ENCODE assay signal across 16 cellular contexts in genomic region chr14:68487805-68488590, GRCh38.
A peak's percentile ranks its signal among the peaks of the same experiment; 100 is the strongest.
DNase-seq lines count a peak whose midpoint lies in the region; ATAC-seq, FAIRE-seq and TF ChIP-seq lines count a peak whose summit lies in the region.
"Had no signal": no experiment of that assay in that cellular context is flagged by ENCODE, and none has a peak within 500 bp of the region (broad histone marks: within the 10 kb centered on the region; RNA-seq: fewer than 3 reads in every experiment).

No MANE protein-coding gene starts in this region.

- CTCF ChIA-PET in IMR-90 (lab: Yijun Ruan, JAX), result no interaction called here
- CTCF ChIA-PET in K562 (lab: Yijun Ruan, JAX; ENCODE audit: low intra/inter-chr PET ratio), result no interaction called here

- H2AK5ac ChIP-seq in IMR-90 (ENCODE audit: low read depth, low read length), result no peak overlapping the region

- H2BK20ac ChIP-seq in IMR-90 (ENCODE audit: low read depth, low read length), result no peak overlapping the region

- H3K4me3 ChIP-seq in IMR-90 (ENCODE audit: insufficient read depth, low read depth, low read length), result no peak overlapping the region
- H3K4me3 ChIP-seq in K562, result no peak overlapping the region
- no peak overlapping the region for H3K4me3 ChIP-seq in neural progenitor cell
- H3K4me3 ChIP-seq: cardiac muscle cell, right atrium auricular region had no signal

- in situ Hi-C loops in Caki2 (cut with HindIII; ENCODE audit: low pct_unique_long_range_greater_than_20kb, low sequenced_read_pairs), result no loop called here
- in situ Hi-C loops in IMR-90 (cut with MboI; ENCODE audit: low sequenced_read_pairs), result no loop called here
- in situ Hi-C loops in K562 (cut with MboI), result no loop called here

- peak; percentile 45 for DNase-seq in Caki2 (ENCODE audit: low read depth)
- peak; percentile 56 for DNase-seq in IMR-90
- peak in 2 of 4 experiments; percentile 25 to 30 for DNase-seq in K562 (ENCODE audit: extremely low read depth in 1 of 4, low spot score in 3 of 4)
- peak; percentile 51 for DNase-seq in neural progenitor cell (ENCODE audit: low spot score)
- no peak for DNase-seq in Kasumi-1 (lab: John Stamatoyannopoulos, UW)
- DNase-seq: GF-D8; left cardiac atrium; NCI-H1048; NCI-H345; stimulated activated naive CD8-positive, alpha-beta T cell treated with anti-CD3 and anti-CD28 coated beads, Interleukin-15, Interleukin-2, amounts not matched to agents 100 U/mL and 50 U/mL, for 24 hours had no signal

- no peak overlapping the region for H2AFZ ChIP-seq in IMR-90 (replicated peaks; ENCODE audit: low read length, poor library complexity)
- H2AFZ ChIP-seq in K562 (ENCODE audit: low read depth, low read length), result peak overlapping the region; percentile 32; the same call in 1 of the 2 replicates
- H2AFZ ChIP-seq in neural progenitor cell (replicated peaks), result no peak overlapping the region

- no peak for TF ChIP-seq EP300 in K562 (IDR thresholded peaks at IDR 0.05; ENCODE audit: low read length)

- H3K18ac ChIP-seq in IMR-90 (ENCODE audit: low read depth, low read length), result 0 out of 2 replicates have a peak overlapping the region, but pooled peaks have one; percentile 13

- dilution Hi-C loops in IMR-90 (cut with HindIII; ENCODE audit: low sequenced_read_pairs, unreplicated experiment), result no loop called here

- no peak overlapping the region for H3K27ac Mint-ChIP-seq in neural progenitor cell
- H3K27ac Mint-ChIP-seq: CD14-positive monocyte had no signal

- no peaks in the 10 kb centered on the region for H3K27me3 Mint-ChIP-seq in neural progenitor cell (ENCODE audit: insufficient read depth, low read depth)

- H3K36me3 ChIP-seq in IMR-90 (ENCODE audit: control insufficient read depth, insufficient read depth, low read length), result no peaks in the 10 kb centered on the region
- no peaks in the 10 kb centered on the region for H3K36me3 ChIP-seq in K562 (ENCODE audit: control insufficient read depth, insufficient read depth, low read length)
- H3K36me3 ChIP-seq in neural progenitor cell, result no peaks in the 10 kb centered on the region
- H3K36me3 ChIP-seq: cardiac muscle cell, right atrium auricular region had no signal

- POLR2A ChIA-PET in IMR-90 (lab: Charles Lee; ENCODE audit: unreplicated experiment), result no interaction called here
- POLR2A ChIA-PET in K562 (lab: Yijun Ruan, JAX), result no interaction called here

- peak overlapping the region in 1 of 2 experiments; percentile 1; a peak in 1 of 4 replicates for H4K8ac ChIP-seq in IMR-90 (ENCODE audit: low read depth in 2 of 2, low read length in 2 of 2)

- H3K4me2 ChIP-seq in IMR-90 (ENCODE audit: low read depth, low read length) (no peak overlapping the region), K562 (ENCODE audit: insufficient read depth, low read length) (no peak overlapping the region), neural progenitor cell (no peak overlapping the region)

- H3K79me1 ChIP-seq in IMR-90 (ENCODE audit: low read depth in 1 of 2, low read length in 2 of 2), result no peaks in the 10 kb centered on the region

- H3F3A ChIP-seq in neural progenitor cell (ENCODE audit: low read depth), result peaks cover 12% of the 10 kb centered on the region

- no peak overlapping the region for H3K23ac ChIP-seq in IMR-90 (ENCODE audit: low read depth, low read length)

- TF ChIP-seq CTCF in IMR-90 (conservative IDR thresholded peaks at IDR 0.05; ENCODE audit: low read depth, low read length) (no peak), K562 (IDR thresholded peaks at IDR 0.05 in 2 of 3, conservative IDR thresholded peaks at IDR 0.05 in 1 of 3; ENCODE audit: insufficient read depth in 2 of 3, low read depth in 1 of 3, low read length in 3 of 3) (no peak), neural progenitor cell (IDR thresholded peaks at IDR 0.05) (no peak)

- no peak overlapping the region for H2BK15ac ChIP-seq in IMR-90 (ENCODE audit: low read depth, low read length)

- no CpG with 5 or more reads among the region's 3 CpGs for WGBS in IMR-90 (ENCODE audit: extremely low coverage in 2 of 2, insufficient read length in 1 of 2), 2 experiments
- 49% methylated on average over 3 of the region's 3 CpGs for WGBS in K562 (ENCODE audit: insufficient coverage, low coverage, missing lambda C conversion rate)

- no peak overlapping the region for H2AK9ac ChIP-seq in IMR-90 (replicated peaks; ENCODE audit: low read depth, low read length, poor library complexity)

- H3K4me1 Mint-ChIP-seq in neural progenitor cell, result peaks cover 49% of the 10 kb centered on the region
- H3K4me1 Mint-ChIP-seq: CD14-positive monocyte had no signal

- no peak overlapping the region; the same call in 1 of the 2 replicates for H4K5ac ChIP-seq in IMR-90 (ENCODE audit: low read depth, low read length)

- H3K9ac ChIP-seq in IMR-90 (ENCODE audit: low read depth, low read length) (no peak overlapping the region), K562 (ENCODE audit: insufficient read depth in 1 of 2, low read depth in 2 of 2, low read length in 2 of 2) (no peak overlapping the region), neural progenitor cell (no peak overlapping the region)

- no peak for TF ChIP-seq POLR2A in IMR-90 (IDR thresholded peaks at IDR 0.05; ENCODE audit: low read depth, low read length)
- TF ChIP-seq POLR2A in K562 (conservative IDR thresholded peaks at IDR 0.05), result no peak

- peak overlapping the region; percentile 10; the same call in 1 of the 2 replicates for H2BK120ac ChIP-seq in IMR-90 (ENCODE audit: low read depth, low read length)

- H2BK5ac ChIP-seq in IMR-90 (ENCODE audit: low read depth, low read length, poor library complexity, severe bottlenecking), result peak overlapping the region; percentile 39

- H3K9me1 ChIP-seq in IMR-90 (ENCODE audit: insufficient read depth, low read length) (0 out of 2 replicates have a peak, but pooled peaks cover 3% of the 10 kb centered on the region), K562 (ENCODE audit: control insufficient read depth, insufficient read depth, low read length) (no peaks in the 10 kb centered on the region)

- H3K36me3 Mint-ChIP-seq in neural progenitor cell, result peaks cover 13% of the 10 kb centered on the region
- H3K36me3 Mint-ChIP-seq: CD14-positive monocyte had no signal

- H3K9me3 ChIP-seq in IMR-90 (ENCODE audit: control insufficient read depth, insufficient read depth, low read length) (no peaks in the 10 kb centered on the region), K562 (replicated peaks; ENCODE audit: control insufficient read depth, insufficient read depth, low read depth, low read length) (no peaks in the 10 kb centered on the region; the same call in 1 of the 2 replicates), neural progenitor cell (ENCODE audit: low read depth) (no peaks in the 10 kb centered on the region)
- H3K9me3 ChIP-seq: right atrium auricular region had no signal

- no peak for ATAC-seq in IMR-90 (ENCODE audit: low read depth)
- ATAC-seq in K562, result no peak
- ATAC-seq in GM19395 (IDR thresholded peaks at IDR 0.05; ENCODE audit: unreplicated experiment), result no peak
- no peak for ATAC-seq in HG02610 (IDR thresholded peaks at IDR 0.05; ENCODE audit: unreplicated experiment)
- no peak for ATAC-seq in GM19023 (IDR thresholded peaks at IDR 0.05; ENCODE audit: unreplicated experiment)
- ATAC-seq: left cardiac atrium; stimulated activated naive CD8-positive, alpha-beta T cell treated with anti-CD3 and anti-CD28 coated beads, Interleukin-15, Interleukin-2, amounts not matched to agents 100 U/mL and 50 U/mL, for 24 hours had no signal

- H3K27me3 ChIP-seq in IMR-90 (ENCODE audit: control insufficient read depth, insufficient read depth, low read length) (no peaks in the 10 kb centered on the region), K562 (ENCODE audit: control insufficient read depth in 2 of 2, insufficient read depth in 2 of 2, low read length in 2 of 2) (no peaks in the 10 kb centered on the region), neural progenitor cell (no peaks in the 10 kb centered on the region)
- H3K27me3 ChIP-seq: cardiac muscle cell, right atrium auricular region had no signal

- peak overlapping the region; percentile 39; the same call in 1 of the 2 replicates for H3K4ac ChIP-seq in IMR-90 (ENCODE audit: low read depth, low read length)

- H3K27ac ChIP-seq in IMR-90 (ENCODE audit: insufficient read depth, low read length), result no peak overlapping the region
- 0 out of 3 replicates have a peak overlapping the region, but pooled peaks have one; percentile 38 for H3K27ac ChIP-seq in K562 (ENCODE audit: extremely low read depth, low read depth, low read length)
- no peak overlapping the region for H3K27ac ChIP-seq in neural progenitor cell
- H3K27ac ChIP-seq: cardiac muscle cell, right atrium auricular region had no signal

- no peaks in the 10 kb centered on the region for H3K79me2 ChIP-seq in K562 (ENCODE audit: control insufficient read depth, insufficient read depth, low read length)
- H3K79me2 ChIP-seq in neural progenitor cell (ENCODE audit: low read depth), result no peaks in the 10 kb centered on the region

- no peaks in the 10 kb centered on the region for H3K9me3 Mint-ChIP-seq in neural progenitor cell

- no peak overlapping the region for H3K56ac ChIP-seq in IMR-90 (ENCODE audit: extremely low read depth, insufficient read depth, low read length)

- BruUV-seq in IMR-90 (replicated peaks; lab: Mats Ljungman, UMichigan) (no TSS peak), K562 (replicated peaks; lab: Mats Ljungman, UMichigan) (no TSS peak)

- H3K14ac ChIP-seq in IMR-90 (replicated peaks; ENCODE audit: low read depth, low read length), result no peak overlapping the region; the same call in 1 of the 2 replicates

- H3K4me3 Mint-ChIP-seq in neural progenitor cell, result no peak overlapping the region
- H3K4me3 Mint-ChIP-seq: CD14-positive monocyte had no signal

- H4K91ac ChIP-seq in IMR-90 (ENCODE audit: insufficient read depth, low read depth, low read length), result no peak overlapping the region

- 0 out of 2 replicates have a peak, but pooled peaks cover 2% of the 10 kb centered on the region for H3K4me1 ChIP-seq in IMR-90 (ENCODE audit: control insufficient read depth, insufficient read depth, low read length)
- peaks cover 0 to 46% of the 10 kb centered on the region in 2 experiments; a peak in 3 of 5 replicates for H3K4me1 ChIP-seq in K562 (replicated peaks in 1 of 2; ENCODE audit: control insufficient read depth in 2 of 2, insufficient read depth in 2 of 2, low read length in 2 of 2)
- peaks cover 26% of the 10 kb centered on the region for H3K4me1 ChIP-seq in neural progenitor cell

- TF ChIP-seq RAD21 in IMR-90 (IDR thresholded peaks at IDR 0.05; ENCODE audit: low read length) (no peak), K562 (CRISPR knock-in tag; conservative IDR thresholded peaks at IDR 0.05 in 1 of 2, IDR thresholded peaks at IDR 0.05 in 1 of 2) (no peak)

- no peaks in the 10 kb centered on the region for H4K20me1 ChIP-seq in IMR-90 (ENCODE audit: insufficient read depth, low read length)
- H4K20me1 ChIP-seq in K562 (replicated peaks; ENCODE audit: control insufficient read depth, insufficient read depth, low read length), result no peaks in the 10 kb centered on the region
- H4K20me1 ChIP-seq in neural progenitor cell (ENCODE audit: low read depth), result no peaks in the 10 kb centered on the region

- FAIRE-seq in K562 (lab: Jason Lieb, UNC), result peak; percentile 37

- intact Hi-C loops in IMR-90 (cut with micrococcal nuclease), result no loop called here
- intact Hi-C loops in K562 (cut with micrococcal nuclease), result no loop called here

TF ChIP-seq in IMR-90, 13 proteins besides CTCF, POLR2A, EP300 and RAD21 (continues in another document):
- TF ChIP-seq MAFK (IDR thresholded peaks at IDR 0.05; ENCODE audit: low read depth, low read length), result peak; percentile 19; the same call in 1 of the 2 replicates

TF ChIP-seq in K562, 482 proteins besides CTCF, POLR2A, EP300 and RAD21 (continues in another document):
- TF ChIP-seq ZNF224 (CRISPR knock-in tag; IDR thresholded peaks at IDR 0.05), result no peak

Comparison
In these comparisons a context has a peak if more than half of its experiments do, and no peak if none do; other contexts are left out.
1. DNase-seq: peak in Caki2 (single experiment), IMR-90 (single experiment) and neural progenitor cell (single experiment); none in Kasumi-1 (0 of 2).